In genomic region chr10:77872151-77872946, GRCh38 we compare ENCODE assay signal across 11 cellular contexts. TPM values are rescaled to one million over a fixed set of nuclear protein-coding genes. Genes with fewer than 3 reads are reported as not detected.
DNase-seq lines count a peak whose midpoint lies in the region; ATAC-seq and TF ChIP-seq lines count a peak whose summit lies in the region.
"Had no signal": no experiment of that assay in that cellular context is flagged by ENCODE, and none has a peak within 500 bp of the region (broad histone marks: within the 10 kb centered on the region; RNA-seq: fewer than 3 reads in every experiment).

No MANE protein-coding gene starts in this region.

- no peak for ATAC-seq in GM19455 (IDR thresholded peaks at IDR 0.05; ENCODE audit: unreplicated experiment)
- ATAC-seq in stimulated activated naive CD8-positive, alpha-beta T cell treated with anti-CD3 and anti-CD28 coated beads, Interleukin-15, Interleukin-2, amounts not matched to agents 100 U/mL and 50 U/mL, for 24 hours, result no peak

- TF ChIP-seq POLR2A in spleen (IDR thresholded peaks at IDR 0.05), result no peak

- WGBS in spleen, 5 donors, result 83 to 92% (median 85%) methylated on average over 18 of the region's 18 CpGs

- H3K4me1 ChIP-seq in HEK293 (ENCODE audit: control insufficient read depth, insufficient read depth, low read length) (0 out of 2 replicates have a peak, but pooled peaks cover 2% of the 10 kb centered on the region), spleen (peaks cover 8 to 36% (median 24%) of the 10 kb centered on the region in 6 donors), SJCRH30 (no peaks in the 10 kb centered on the region; the same call in 1 of the 2 replicates)

- TF ChIP-seq CTCF in HEK293 (tag by site-specific recombination; IDR thresholded peaks at IDR 0.05) (no peak), spleen (IDR thresholded peaks at IDR 0.05 in 8 of 11, conservative IDR thresholded peaks at IDR 0.05 in 3 of 11) (no peak)

- no peaks in the 10 kb centered on the region for H3K27me3 ChIP-seq in spleen (replicated peaks in 1 of 7)
- no peaks in the 10 kb centered on the region for H3K27me3 ChIP-seq in SJCRH30
- H3K27me3 ChIP-seq: cardiac muscle cell had no signal

- intact Hi-C loops in spleen (cut with DNase I; ENCODE audit: low total_unique reads), result no loop called here

- no peak overlapping the region for H3K4me3 ChIP-seq in HEK293 (ENCODE audit: low read depth, low read length)
- H3K4me3 ChIP-seq in spleen, result no peak overlapping the region
- H3K4me3 ChIP-seq in SJCRH30, result no peak overlapping the region
- H3K4me3 ChIP-seq: cardiac muscle cell had no signal

- POLR2A ChIA-PET in HEK293 (lab: Yijun Ruan, JAX), result no interaction called here

- DNase-seq in cerebellar cortex (ENCODE audit: low spot score) (peak; percentile 90), islet precursor cell (peak; percentile 43), spleen (peak; percentile 61), SJCRH30 (no peak), DMS53 treated with DMSO at 0.1 percent for 48 hours (lab: John Stamatoyannopoulos, UW; ENCODE audit: unreplicated experiment) (no peak)
- no peak for DNase-seq in stimulated activated naive CD8-positive, alpha-beta T cell treated with anti-CD3 and anti-CD28 coated beads, Interleukin-15, Interleukin-2, amounts not matched to agents 100 U/mL and 50 U/mL, for 24 hours
- DNase-seq: GOT3, NCI-H187 had no signal

- CTCF ChIA-PET in HEK293 (lab: Yijun Ruan, JAX), result no interaction called here

- H3K36me3 ChIP-seq in HEK293 (ENCODE audit: control insufficient read depth in 2 of 2, insufficient read depth in 1 of 2, low read length in 2 of 2) (peaks cover 0 to 16% of the 10 kb centered on the region in 2 experiments; a peak in 1 of 3 replicates), spleen (no peaks in the 10 kb centered on the region), SJCRH30 (no peaks in the 10 kb centered on the region)

- H3K27ac ChIP-seq in HEK293 (ENCODE audit: extremely low read depth, low read depth, low read length) (no peak overlapping the region), spleen (peak overlapping the region in 4 of 8 donors; percentile 59 to 66 (median 61)), SJCRH30 (no peak overlapping the region)
- H3K27ac ChIP-seq: cardiac muscle cell had no signal

- H3K9me3 ChIP-seq in HEK293 (ENCODE audit: control insufficient read depth, insufficient read depth, low read depth, low read length) (no peaks in the 10 kb centered on the region), spleen (no peaks in the 10 kb centered on the region), SJCRH30 (replicated peaks) (no peaks in the 10 kb centered on the region)

TF ChIP-seq in HEK293, 187 proteins besides CTCF, POLR2A, EP300 and RAD21:
- no peak for TF ChIP-seq ZNF621 (tag by site-specific recombination; IDR thresholded peaks at IDR 0.05)
- no peak for TF ChIP-seq FEZF1 (tag by site-specific recombination; IDR thresholded peaks at IDR 0.05)
- no peak for TF ChIP-seq ZNF560 (tag by site-specific recombination; IDR thresholded peaks at IDR 0.05; ENCODE audit: borderline replicate concordance)
- peak; percentile 51; the same call in 1 of the 2 replicates for TF ChIP-seq EGR2 (tag by site-specific recombination; IDR thresholded peaks at IDR 0.05; ENCODE audit: low read depth)
- no peak for TF ChIP-seq ZNF571 (tag by site-specific recombination; IDR thresholded peaks at IDR 0.05)
- TF ChIP-seq ZNF837 (tag by site-specific recombination; IDR thresholded peaks at IDR 0.05), result no peak
- no peak for TF ChIP-seq ZBTB1 (tag by site-specific recombination; IDR thresholded peaks at IDR 0.05)
- TF ChIP-seq ZNF585B (tag by site-specific recombination; IDR thresholded peaks at IDR 0.05), result no peak
- no peak for TF ChIP-seq ZNF626 (tag by site-specific recombination; IDR thresholded peaks at IDR 0.05)
- TF ChIP-seq ZBTB21 (tag by site-specific recombination; IDR thresholded peaks at IDR 0.05), result no peak
- TF ChIP-seq ZFP37 (tag by site-specific recombination; IDR thresholded peaks at IDR 0.05), result no peak
- no peak for TF ChIP-seq ZNF18 (tag by site-specific recombination; IDR thresholded peaks at IDR 0.05)
- TF ChIP-seq ZNF132 (tag by site-specific recombination; IDR thresholded peaks at IDR 0.05; ENCODE audit: borderline replicate concordance), result no peak
- TF ChIP-seq HOXA7 (CRISPR knock-in tag; IDR thresholded peaks at IDR 0.05; ENCODE audit: borderline replicate concordance), result no peak
- peak; percentile 52 for TF ChIP-seq ZFHX2 (tag by site-specific recombination; conservative IDR thresholded peaks at IDR 0.05)
- TF ChIP-seq ZNF37A (tag by site-specific recombination; IDR thresholded peaks at IDR 0.05), result no peak
- TF ChIP-seq ZNF311 (tag by site-specific recombination; IDR thresholded peaks at IDR 0.05; ENCODE audit: borderline replicate concordance), result no peak
- no peak for TF ChIP-seq REST (tag by site-specific recombination; IDR thresholded peaks at IDR 0.05)

RNA-seq across cellular contexts. Expression of gene DLG5, which starts 54.2 kb away (rescaled TPM):
- total RNA-seq in spleen, result 10 to 100 TPM in 4 of 7 donors, 1 to 10 TPM in 3; 6.7 to 14.4 (median 10.4) TPM
- polyA plus RNA-seq in spleen, result 1 to 10 TPM; 2.0 to 2.4 (median 2.3) TPM
- 22.5 and 24.4 TPM in 2 replicates for total RNA-seq in SJCRH30 (2014; rRNA removed; shearing (Covaris generic))

Comparison
In these comparisons a context has a peak if more than half of its experiments do, and no peak if none do; other contexts are left out.
1. DNase-seq: peak in cerebellar cortex (single experiment), islet precursor cell (single experiment) and spleen (single experiment); none in stimulated activated naive CD8-positive, alpha-beta T cell treated with anti-CD3 and anti-CD28 coated beads, Interleukin-15, Interleukin-2, amounts not matched to agents 100 U/mL and 50 U/mL, for 24 hours (single experiment), SJCRH30 (0 of 2) and DMS53 treated with DMSO at 0.1 percent for 48 hours (single experiment).